13 cellular contexts compared by ENCODE assay signal in the genomic region with DNA sequence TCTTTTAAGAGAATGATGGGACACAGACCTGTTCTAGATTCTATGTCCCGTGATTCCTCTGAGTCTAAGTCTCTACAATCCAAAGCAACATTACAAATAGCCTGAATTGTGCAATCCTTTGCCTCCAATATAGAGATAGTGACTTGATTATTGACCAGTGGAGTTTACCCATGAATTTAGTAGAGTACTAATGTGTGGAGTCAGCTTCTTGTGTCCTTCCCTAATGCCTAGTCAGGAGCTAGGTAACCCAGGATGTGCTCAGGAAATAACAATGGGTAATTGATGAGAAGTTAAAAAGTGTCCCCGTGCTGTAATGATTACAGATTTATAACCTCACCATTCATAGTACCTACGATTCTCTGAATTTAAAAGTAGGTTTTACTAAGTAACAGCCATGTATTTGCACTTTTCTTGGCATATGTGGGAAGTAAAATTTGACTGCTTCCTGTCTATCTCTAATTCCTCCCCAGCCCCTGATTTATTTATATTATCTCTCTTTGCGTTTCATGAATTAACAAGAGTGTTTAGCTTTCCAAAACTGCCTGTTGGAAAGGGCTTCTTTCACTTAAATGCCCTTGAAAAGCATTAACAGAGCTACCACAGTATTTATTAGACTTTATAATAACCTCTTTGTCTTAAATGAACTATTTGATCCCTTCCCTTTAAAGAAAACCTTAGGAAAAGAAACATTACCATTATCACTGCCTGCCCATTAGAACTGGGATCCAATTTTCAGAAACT. TPM values are rescaled to one million over a fixed set of nuclear protein-coding genes. Genes with fewer than 3 reads are reported as not detected.
DNase-seq lines count a peak whose midpoint lies in the region; ATAC-seq and TF ChIP-seq lines count a peak whose summit lies in the region.
"Had no signal": no experiment of that assay in that cellular context is flagged by ENCODE, and none has a peak within 500 bp of the region (broad histone marks: within the 10 kb centered on the region; RNA-seq: fewer than 3 reads in every experiment).

No MANE protein-coding gene starts in this region.

- no peak overlapping the region for H4K5ac ChIP-seq in H9 (ENCODE audit: insufficient read length, low read depth, low read length)

- POLR2A ChIA-PET in activated CD4-positive, alpha-beta memory T cell treated with anti-CD3 and anti-CD28 coated beads, Interleukin-2, amount 10 ng/mL, durations not matched to agents 7 days and 5 days (lab: Charles Lee): interaction anchor here (0.8 to 4.3 kb wide), 7 partner anchors 16 to 180 kb away, joined by 4 to 47 read pairs (median 9); partner anchors contain the start of gene NEDD9
- POLR2A ChIA-PET in activated CD4-positive, alpha-beta memory T cell treated with anti-CD3 and anti-CD28 coated beads for 36 hours (lab: Charles Lee): no interaction called here

- no peak overlapping the region for H2BK12ac ChIP-seq in H9 (ENCODE audit: insufficient read length, low read depth, low read length)

- no peak overlapping the region for H4K8ac ChIP-seq in H9 (replicated peaks; ENCODE audit: insufficient read length, low read depth, low read length)

- H3K27ac ChIP-seq in ascending aorta: peak overlapping the region; percentile 64 to 94
- peak overlapping the region; percentile 2 to 70 for H3K27ac ChIP-seq in testis
- H3K27ac ChIP-seq in H9 (ENCODE audit: insufficient read length, low read depth, low read length): no peak overlapping the region

- no peak overlapping the region for H2BK120ac ChIP-seq in H9 (ENCODE audit: low read depth, low read length, poor library complexity, severe bottlenecking)

- no peaks in the 10 kb centered on the region for H4K20me1 ChIP-seq in H9 (ENCODE audit: control insufficient read depth, insufficient read depth, insufficient read length)

- peaks cover 73% of the 10 kb centered on the region for H3K4me1 Mint-ChIP-seq in activated CD4-positive, alpha-beta memory T cell treated with anti-CD3 and anti-CD28 coated beads, Interleukin-2, amount 10 ng/mL, durations not matched to agents 7 days and 5 days
- peaks cover 57% of the 10 kb centered on the region for H3K4me1 Mint-ChIP-seq in activated CD4-positive, alpha-beta memory T cell treated with anti-CD3 and anti-CD28 coated beads for 36 hours (ENCODE audit: low read depth)
- peaks cover 43 to 45% of the 10 kb centered on the region in 2 experiments for H3K4me1 Mint-ChIP-seq in H9

- peak overlapping the region; percentile 88 for H3K27ac Mint-ChIP-seq in activated CD4-positive, alpha-beta memory T cell treated with anti-CD3 and anti-CD28 coated beads, Interleukin-2, amount 10 ng/mL, durations not matched to agents 7 days and 5 days
- no peak overlapping the region for H3K27ac Mint-ChIP-seq in activated CD4-positive, alpha-beta memory T cell treated with anti-CD3 and anti-CD28 coated beads for 36 hours
- no peak overlapping the region for H3K27ac Mint-ChIP-seq in H9

- TF ChIP-seq POLR2A in testis (IDR thresholded peaks at IDR 0.05): no peak

- no peak overlapping the region for H3K4me2 ChIP-seq in H9 (ENCODE audit: insufficient read depth, insufficient read length, low read length)

- intact Hi-C loops in activated CD4-positive, alpha-beta memory T cell treated with anti-CD3 and anti-CD28 coated beads for 36 hours (cut with micrococcal nuclease): no loop called here
- intact Hi-C loops in ascending aorta (cut with DNase I): no loop called here
- intact Hi-C loops in testis (cut with DNase I; ENCODE audit: low total_unique reads): no loop called here

- CTCF ChIA-PET in activated CD4-positive, alpha-beta memory T cell treated with anti-CD3 and anti-CD28 coated beads, Interleukin-2, amount 10 ng/mL, durations not matched to agents 7 days and 5 days (lab: Charles Lee): interaction anchor here (0.8 to 2.3 kb wide), 10 partner anchors 15 to 295 kb away, joined by 3 to 15 read pairs (median 4); partner anchors contain the start of gene NEDD9
- CTCF ChIA-PET in activated CD4-positive, alpha-beta memory T cell treated with anti-CD3 and anti-CD28 coated beads for 36 hours (lab: Charles Lee): interaction anchor here (2.1 kb wide), 1 partner anchor 294 kb away, joined by 8 read pairs; no protein-coding TSS in a partner anchor

- no peak overlapping the region for H2BK20ac ChIP-seq in H9 (ENCODE audit: low read depth, low read length, poor library complexity, severe bottlenecking)

- H3K18ac ChIP-seq in H9 (ENCODE audit: insufficient read length, low read depth, low read length): no peak overlapping the region

- 66 to 72% methylated on average over 4 of the region's 4 CpGs for WGBS in testis, 2 donors
- no CpG with 5 or more reads among the region's 4 CpGs for WGBS in H9 (ENCODE audit: extremely low coverage, insufficient read length, low lambda C conversion rate)

- DNase-seq in activated CD4-positive, alpha-beta memory T cell treated with anti-CD3 and anti-CD28 coated beads, Interleukin-2, amount 10 ng/mL, durations not matched to agents 7 days and 5 days: no peak
- DNase-seq in activated CD4-positive, alpha-beta memory T cell treated with anti-CD3 and anti-CD28 coated beads for 36 hours: no peak
- DNase-seq in ascending aorta (ENCODE audit: low spot score in 2 of 2): no peak
- no peak for DNase-seq in left lobe of liver (ENCODE audit: low spot score)
- DNase-seq in testis: no peak
- no peak for DNase-seq in H9
- DNase-seq in NCI-H2196 treated with DMSO at 0.1 percent for 48 hours (lab: John Stamatoyannopoulos, UW; ENCODE audit: unreplicated experiment): no peak
- DNase-seq: left lung; NCI-H82; RPMI8226; stimulated activated CD4-positive, alpha-beta T cell treated with anti-CD3 and anti-CD28 coated beads, Interleukin-12 subunit alpha, Interleukin-12 subunit beta, amount 100 ng/mL, for 4 hours; trophoblast cell had no signal

- H2AFZ ChIP-seq in H9 (ENCODE audit: low read length): no peak overlapping the region

- H3K4ac ChIP-seq in H9 (ENCODE audit: low read depth, low read length): no peak overlapping the region

- H3T11ph ChIP-seq in H9 (ENCODE audit: low read length): no peak overlapping the region

- ATAC-seq in left lobe of liver (peak; percentile 62), HG02678 (IDR thresholded peaks at IDR 0.05; ENCODE audit: unreplicated experiment) (no peak)
- ATAC-seq: left lung had no signal

- H4K91ac ChIP-seq in H9 (ENCODE audit: insufficient read length, low read depth, low read length): no peak overlapping the region

- no peaks in the 10 kb centered on the region for H3K23me2 ChIP-seq in H9 (ENCODE audit: insufficient read length, low read depth, low read length, poor library complexity, severe bottlenecking)

- H3K27me3 ChIP-seq in ascending aorta: no peaks in the 10 kb centered on the region
- no peaks in the 10 kb centered on the region for H3K27me3 ChIP-seq in testis
- H3K27me3 ChIP-seq in H9 (ENCODE audit: insufficient read depth, low read length): no peaks in the 10 kb centered on the region
- H3K27me3 ChIP-seq: left lung had no signal

- no peak overlapping the region for H2AK5ac ChIP-seq in H9 (ENCODE audit: insufficient read length, low read length)

- H3K79me1 ChIP-seq in H9 (ENCODE audit: insufficient read depth, low read depth, low read length, poor library complexity, severe bottlenecking): no peaks in the 10 kb centered on the region

- H3K23ac ChIP-seq in H9 (ENCODE audit: insufficient read length, low read depth, low read length): no peak overlapping the region

- no peak overlapping the region for H3K4me3 Mint-ChIP-seq in activated CD4-positive, alpha-beta memory T cell treated with anti-CD3 and anti-CD28 coated beads, Interleukin-2, amount 10 ng/mL, durations not matched to agents 7 days and 5 days
- H3K4me3 Mint-ChIP-seq in activated CD4-positive, alpha-beta memory T cell treated with anti-CD3 and anti-CD28 coated beads for 36 hours: no peak overlapping the region
- no peak overlapping the region for H3K4me3 Mint-ChIP-seq in H9

- H3K9me3 Mint-ChIP-seq in activated CD4-positive, alpha-beta memory T cell treated with anti-CD3 and anti-CD28 coated beads, Interleukin-2, amount 10 ng/mL, durations not matched to agents 7 days and 5 days: no peaks in the 10 kb centered on the region
- H3K9me3 Mint-ChIP-seq in activated CD4-positive, alpha-beta memory T cell treated with anti-CD3 and anti-CD28 coated beads for 36 hours: no peaks in the 10 kb centered on the region
- H3K9me3 Mint-ChIP-seq in H9: no peaks in the 10 kb centered on the region

- no peak overlapping the region for H3K56ac ChIP-seq in H9 (ENCODE audit: insufficient read length, low read depth, low read length)

- no peak overlapping the region for H3K9ac ChIP-seq in H9 (ENCODE audit: extremely low read depth, insufficient read length, low read length)

- no peaks in the 10 kb centered on the region for H3K9me3 ChIP-seq in ascending aorta
- H3K9me3 ChIP-seq in testis: no peaks in the 10 kb centered on the region
- no peaks in the 10 kb centered on the region for H3K9me3 ChIP-seq in H9 (ENCODE audit: control insufficient read depth, low read depth, low read length)
- H3K9me3 ChIP-seq: left lung had no signal

- H3K4me1 ChIP-seq in ascending aorta (peaks cover 20 to 93% of the 10 kb centered on the region in 2 donors), testis (peaks cover 51% of the 10 kb centered on the region), H9 (ENCODE audit: insufficient read depth, low read length) (peaks cover 8% of the 10 kb centered on the region)

- H2BK5ac ChIP-seq in H9 (ENCODE audit: insufficient read length, low read length): no peak overlapping the region

- no peaks in the 10 kb centered on the region for H3K27me3 Mint-ChIP-seq in activated CD4-positive, alpha-beta memory T cell treated with anti-CD3 and anti-CD28 coated beads, Interleukin-2, amount 10 ng/mL, durations not matched to agents 7 days and 5 days
- H3K27me3 Mint-ChIP-seq in activated CD4-positive, alpha-beta memory T cell treated with anti-CD3 and anti-CD28 coated beads for 36 hours: no peaks in the 10 kb centered on the region
- no peaks in the 10 kb centered on the region; the same call in 1 of the 2 replicates for H3K27me3 Mint-ChIP-seq in H9 (ENCODE audit: low read depth)

- H3K4me3 ChIP-seq in ascending aorta (peak overlapping the region in 1 of 2 donors; percentile 32), testis (no peak overlapping the region)
- H3K4me3 ChIP-seq: left lung had no signal

- TF ChIP-seq CTCF in ascending aorta (IDR thresholded peaks at IDR 0.05) (no peak), testis (IDR thresholded peaks at IDR 0.05) (no peak), H9 (conservative IDR thresholded peaks at IDR 0.05) (no peak)

- H3K14ac ChIP-seq in H9 (ENCODE audit: insufficient read depth, low read length): no peak overlapping the region

- H2BK15ac ChIP-seq in H9 (ENCODE audit: low read depth, low read length): no peak overlapping the region

- H3K79me2 ChIP-seq in H9 (ENCODE audit: insufficient read depth, low read length): 0 out of 2 replicates have a peak, but pooled peaks cover 1% of the 10 kb centered on the region

- H3K36me3 Mint-ChIP-seq in activated CD4-positive, alpha-beta memory T cell treated with anti-CD3 and anti-CD28 coated beads, Interleukin-2, amount 10 ng/mL, durations not matched to agents 7 days and 5 days (ENCODE audit: low read depth): peaks cover 81% of the 10 kb centered on the region
- H3K36me3 Mint-ChIP-seq in activated CD4-positive, alpha-beta memory T cell treated with anti-CD3 and anti-CD28 coated beads for 36 hours: peaks cover 43% of the 10 kb centered on the region
- peaks cover 0 to 6% (median 3%) of the 10 kb centered on the region in 3 experiments; a peak in 3 of 7 replicates for H3K36me3 Mint-ChIP-seq in H9 (ENCODE audit: insufficient read depth in 1 of 3, low read depth in 3 of 3)

- H3K36me3 ChIP-seq in ascending aorta (peaks cover 29 to 89% of the 10 kb centered on the region in 2 donors), testis (ENCODE audit: low read depth, missing control alignments) (no peaks in the 10 kb centered on the region)

RNA-seq across cellular contexts. Expression of gene NEDD9, which starts 30.5 kb away (rescaled TPM):
- 10 to 100 TPM; 60.1 to 64.8 TPM for total RNA-seq in activated CD4-positive, alpha-beta memory T cell treated with anti-CD3 and anti-CD28 coated beads, Interleukin-2, amount 10 ng/mL, durations not matched to agents 7 days and 5 days
- total RNA-seq in activated CD4-positive, alpha-beta memory T cell treated with anti-CD3 and anti-CD28 coated beads for 36 hours: 10 to 100 TPM; 26.6 to 31.5 TPM
- total RNA-seq in ascending aorta: 150 TPM
- total RNA-seq in left lobe of liver: 11.7 TPM
- 10 to 100 TPM; 31.8 to 67.0 TPM for total RNA-seq in testis
- 21.0 TPM for polyA plus RNA-seq in testis (ENCODE audit: insufficient read depth, low read depth, low replicate concordance)
- 5.5 and 5.8 TPM in 2 replicates for total RNA-seq in H9 (2021)
